ENCODE assay signal across 10 cellular contexts in genomic region chr12:52121848-52122838, GRCh38. TPM values are rescaled to one million over a fixed set of nuclear protein-coding genes. Genes with fewer than 3 reads are reported as not detected.
DNase-seq lines count a peak whose midpoint lies in the region; ATAC-seq, FAIRE-seq and TF ChIP-seq lines count a peak whose summit lies in the region.
"Had no signal": no experiment of that assay in that cellular context is flagged by ENCODE, and none has a peak within 500 bp of the region (broad histone marks: within the 10 kb centered on the region; RNA-seq: fewer than 3 reads in every experiment).

No MANE protein-coding gene starts in this region.

- H3K9ac ChIP-seq in HepG2 (ENCODE audit: insufficient read depth, low read depth, low read length): no peak overlapping the region

- in situ Hi-C loops in HepG2 (cut with HindIII; ENCODE audit: extremely low pct_ligation_motif_present, low pct_unique_long_range_greater_than_20kb): loop anchor here (5.0 kb wide), 1 partner anchor 95 kb away; no protein-coding TSS in a partner anchor

- peaks cover 69% of the 10 kb centered on the region for H3K4me1 ChIP-seq in HepG2 (ENCODE audit: insufficient read depth, low read length)

- POLR2A ChIA-PET in HepG2 (lab: Yijun Ruan, JAX): interaction anchor here (1.4 kb wide), 1 partner anchor 90 kb away, joined by 3 read pairs; no protein-coding TSS in a partner anchor

- TF ChIP-seq CTCF in choroid plexus epithelial cell (conservative IDR thresholded peaks at IDR 0.05; ENCODE audit: low read depth, low read length) (peak; percentile 83), HepG2 (CRISPR knock-in tag; IDR thresholded peaks at IDR 0.05) (peak; percentile 85)

- 0 out of 3 replicates have a peak, but pooled peaks have one; percentile 6 for ATAC-seq in HepG2
- no peak for ATAC-seq in GM19452 (IDR thresholded peaks at IDR 0.05; ENCODE audit: unreplicated experiment)

- no peak overlapping the region for H2AFZ ChIP-seq in HepG2 (ENCODE audit: low read length)

- peak; percentile 71 for DNase-seq in DMS 273 (lab: John Stamatoyannopoulos, UW; ENCODE audit: unreplicated experiment)
- no peak for DNase-seq in DMS 273 treated with DMSO at 0.1 percent for 48 hours (lab: John Stamatoyannopoulos, UW)
- DNase-seq in NCI-H2107 treated with DMSO at 0.1 percent for 48 hours (lab: John Stamatoyannopoulos, UW; ENCODE audit: unreplicated experiment): peak; percentile 60
- peak; percentile 50 to 59 for DNase-seq in activated CD4-positive, alpha-beta T cell treated with anti-CD3 and anti-CD28 coated beads for 24 hours (ENCODE audit: low read depth in 2 of 2)
- DNase-seq in choroid plexus epithelial cell (ENCODE audit: low read depth): peak; percentile 67
- no peak for DNase-seq in HepG2 (ENCODE audit: low spot score)
- DNase-seq in stimulated activated CD4-positive, alpha-beta T cell treated with anti-CD3 and anti-CD28 coated beads, TNF-alpha, amount 100 ng/mL, for 4 hours (ENCODE audit: low read depth in 3 of 3): peak; percentile 42 to 53 (median 45)

- TF ChIP-seq POLR2A in HepG2 (IDR thresholded peaks at IDR 0.05; ENCODE audit: insufficient read depth in 1 of 2, low read depth in 2 of 2, low read length in 2 of 2): no peak

- 10% methylated on average over 16 of the region's 20 CpGs for WGBS in HepG2 (ENCODE audit: low lambda C conversion rate)

- H3K79me2 ChIP-seq in HepG2 (ENCODE audit: insufficient read depth, low read length): no peaks in the 10 kb centered on the region

- H3K4me3 ChIP-seq in choroid plexus epithelial cell (ENCODE audit: low read depth, low read length): no peak overlapping the region
- H3K4me3 ChIP-seq in HepG2 (replicated peaks in 1 of 3; ENCODE audit: insufficient read depth in 1 of 3, low read depth in 2 of 3, low read length in 3 of 3): peak overlapping the region in 1 of 3 experiments; percentile 6; a peak in 1 of 6 replicates

- CTCF ChIA-PET in HepG2 (lab: Yijun Ruan, JAX; ENCODE audit: low intra/inter-chr PET ratio, low total read pairs): interaction anchor here (1.0 to 5.2 kb wide), 2 partner anchors 39 to 96 kb away, joined by 3 to 41 read pairs; no protein-coding TSS in a partner anchor

- H3K36me3 ChIP-seq in HepG2 (replicated peaks in 1 of 2; ENCODE audit: control insufficient read depth in 1 of 2, insufficient read depth in 2 of 2, low read length in 2 of 2): no peaks in the 10 kb centered on the region

- peaks cover 4 to 28% of the 10 kb centered on the region in 2 experiments; a peak in 3 of 5 replicates for H3K27me3 ChIP-seq in HepG2 (ENCODE audit: control insufficient read depth in 1 of 2, insufficient read depth in 2 of 2, low read length in 2 of 2)

- H3K4me2 ChIP-seq in HepG2 (ENCODE audit: low read depth, low read length): peak overlapping the region; percentile 32; the same call in 1 of the 2 replicates

- BruUV-seq in HepG2 (replicated peaks; lab: Mats Ljungman, UMichigan): no TSS peak

- no peaks in the 10 kb centered on the region for H4K20me1 ChIP-seq in HepG2 (ENCODE audit: insufficient read depth, low read length)

- peak; percentile 63 for FAIRE-seq in HepG2 (lab: Jason Lieb, UNC)
- FAIRE-seq: A204.1, frontal cortex had no signal

- no peak overlapping the region for H3K27ac ChIP-seq in HepG2 (ENCODE audit: extremely low read length, insufficient read depth, low read length)

- no peaks in the 10 kb centered on the region for H3K9me3 ChIP-seq in HepG2 (ENCODE audit: low read length)

- no peak for TF ChIP-seq EP300 in HepG2 (IDR thresholded peaks at IDR 0.05; ENCODE audit: low read depth in 2 of 2, low read length in 2 of 2)
- no peak for TF ChIP-seq EP300 in HepG2 (CRISPR knock-in tag; IDR thresholded peaks at IDR 0.05; ENCODE audit: borderline replicate concordance)

- intact Hi-C loops in HepG2 (cut with micrococcal nuclease; ENCODE audit: unreplicated experiment): loop anchor here (1.0 kb wide), 1 partner anchor 97 kb away; no protein-coding TSS in a partner anchor

- TF ChIP-seq RAD21 in HepG2 (CRISPR knock-in tag; IDR thresholded peaks at IDR 0.05): peak; percentile 50

TF ChIP-seq in HepG2, 621 proteins besides CTCF, POLR2A, EP300 and RAD21 (continues in another document):
- TF ChIP-seq IKZF5 (CRISPR knock-in tag; IDR thresholded peaks at IDR 0.05) (0 out of 2 replicates have a peak, but pooled peaks have one; percentile 36), MYNN (CRISPR knock-in tag; IDR thresholded peaks at IDR 0.05; ENCODE audit: low read depth) (no peak), KDM2A (CRISPR knock-in tag; IDR thresholded peaks at IDR 0.05; ENCODE audit: borderline replicate concordance, low read depth) (0 out of 2 replicates have a peak, but pooled peaks have one; percentile 35), IRX3 (CRISPR knock-in tag; IDR thresholded peaks at IDR 0.05; ENCODE audit: borderline replicate concordance, low read depth) (no peak), HOXA3 (CRISPR knock-in tag; IDR thresholded peaks at IDR 0.05) (peak; percentile 28; the same call in 1 of the 2 replicates), IRF2 (CRISPR knock-in tag; IDR thresholded peaks at IDR 0.05) (no peak), HES4 (CRISPR knock-in tag; IDR thresholded peaks at IDR 0.05; ENCODE audit: borderline replicate concordance) (no peak), YY1 (IDR thresholded peaks at IDR 0.05; ENCODE audit: insufficient read depth, insufficient replicate concordance, low read depth, low read length) (peak; percentile 21), TOE1 (CRISPR knock-in tag; IDR thresholded peaks at IDR 0.05) (no peak), GPN1 (CRISPR knock-in tag; IDR thresholded peaks at IDR 0.05; ENCODE audit: borderline replicate concordance) (no peak)

RNA-seq across cellular contexts. Expression of gene SMIM41, which starts 42.6 kb away (rescaled TPM):
- total RNA-seq in HepG2 (2016; rRNA removed; fragmentation: Illumina TruSeq; extraction: Trizol): not detected in 2 replicates
- total RNA-seq in HepG2 (2016; cell fraction: cytosol; rRNA removed; fragmentation: Illumina TruSeq; extraction: Trizol; ENCODE audit: low read depth): not detected in 2 replicates
- total RNA-seq in HepG2 (2016; cell fraction: insoluble cytoplasmic fraction; rRNA removed; fragmentation: Illumina TruSeq; extraction: Trizol): not detected in 2 replicates
- not detected in 2 replicates for total RNA-seq in HepG2 (2016; cell fraction: membrane; rRNA removed; fragmentation: Illumina TruSeq; extraction: Trizol)
- total RNA-seq in HepG2 (2016; cell fraction: nucleus; rRNA removed; fragmentation: Illumina TruSeq; extraction: Trizol): not detected in 2 replicates
- polyA plus RNA-seq in HepG2 (2011; rRNA removed): 0.07 TPM in 1 of 2 replicates, not detected in the other
- not detected in 2 replicates for polyA plus RNA-seq in HepG2 (2011; cell fraction: cytosol; rRNA removed)
- not detected in 2 replicates for polyA plus RNA-seq in HepG2 (2011; cell fraction: nucleus; rRNA removed)
- polyA plus RNA-seq in HepG2 (2012): not detected in 2 replicates
- not detected in 2 replicates for polyA plus RNA-seq in HepG2 (2016; cell fraction: cytosol; fragmentation: Illumina TruSeq; extraction: Trizol; ENCODE audit: low read depth)
- polyA plus RNA-seq in HepG2 (2016; cell fraction: insoluble cytoplasmic fraction; fragmentation: Illumina TruSeq; extraction: Trizol; ENCODE audit: low read depth): not detected in 2 replicates
- not detected in 2 replicates for polyA plus RNA-seq in HepG2 (2016; cell fraction: membrane; fragmentation: Illumina TruSeq; extraction: Trizol; ENCODE audit: low read depth)
- polyA plus RNA-seq in HepG2 (2016; cell fraction: nucleus; fragmentation: Illumina TruSeq; extraction: Trizol; ENCODE audit: insufficient read depth, low read depth): not detected in 2 replicates
- not detected in 2 replicates for polyA minus RNA-seq in HepG2 (2011; rRNA and poly(A)+ RNA removed; ENCODE audit: low replicate concordance)
- not detected in 2 replicates for polyA minus RNA-seq in HepG2 (2011; cell fraction: cytosol; rRNA and poly(A)+ RNA removed)
- polyA minus RNA-seq in HepG2 (2011; cell fraction: nucleus; rRNA and poly(A)+ RNA removed): 0.39 TPM in 1 of 2 replicates, not detected in the other
- total RNA-seq: frontal cortex had no signal

RNA-seq across cellular contexts. Expression of gene ATG101, which starts 52.4 kb away (rescaled TPM):
- 66.7 and 67.7 TPM in 2 replicates for total RNA-seq in HepG2 (2016; rRNA removed; fragmentation: Illumina TruSeq; extraction: Trizol)
- 24.9 and 31.4 TPM in 2 replicates for total RNA-seq in HepG2 (2016; cell fraction: cytosol; rRNA removed; fragmentation: Illumina TruSeq; extraction: Trizol; ENCODE audit: low read depth)
- total RNA-seq in HepG2 (2016; cell fraction: insoluble cytoplasmic fraction; rRNA removed; fragmentation: Illumina TruSeq; extraction: Trizol): 67.1 and 68.7 TPM in 2 replicates
- 38.8 and 52.9 TPM in 2 replicates for total RNA-seq in HepG2 (2016; cell fraction: membrane; rRNA removed; fragmentation: Illumina TruSeq; extraction: Trizol)
- total RNA-seq in HepG2 (2016; cell fraction: nucleus; rRNA removed; fragmentation: Illumina TruSeq; extraction: Trizol): 31.7 and 32.7 TPM in 2 replicates
- 58.2 and 60.2 TPM in 2 replicates for polyA plus RNA-seq in HepG2 (2011; rRNA removed)
- 84.5 and 95.4 TPM in 2 replicates for polyA plus RNA-seq in HepG2 (2011; cell fraction: cytosol; rRNA removed)
- polyA plus RNA-seq in HepG2 (2011; cell fraction: nucleus; rRNA removed): 55.3 and 57.9 TPM in 2 replicates
- 27.2 and 33.1 TPM in 2 replicates for polyA plus RNA-seq in HepG2 (2012)
- polyA plus RNA-seq in HepG2 (2016; cell fraction: cytosol; fragmentation: Illumina TruSeq; extraction: Trizol; ENCODE audit: low read depth): 16.9 and 28.4 TPM in 2 replicates
- 57.3 and 61.7 TPM in 2 replicates for polyA plus RNA-seq in HepG2 (2016; cell fraction: insoluble cytoplasmic fraction; fragmentation: Illumina TruSeq; extraction: Trizol; ENCODE audit: low read depth)
- polyA plus RNA-seq in HepG2 (2016; cell fraction: membrane; fragmentation: Illumina TruSeq; extraction: Trizol; ENCODE audit: low read depth): 24.0 and 35.4 TPM in 2 replicates
- polyA plus RNA-seq in HepG2 (2016; cell fraction: nucleus; fragmentation: Illumina TruSeq; extraction: Trizol; ENCODE audit: insufficient read depth, low read depth): 51.5 and 54.0 TPM in 2 replicates
- polyA minus RNA-seq in HepG2 (2011; rRNA and poly(A)+ RNA removed; ENCODE audit: low replicate concordance): 106 and 147 TPM in 2 replicates
- polyA minus RNA-seq in HepG2 (2011; cell fraction: cytosol; rRNA and poly(A)+ RNA removed): 15.6 and 16.2 TPM in 2 replicates
- polyA minus RNA-seq in HepG2 (2011; cell fraction: nucleus; rRNA and poly(A)+ RNA removed): 12.8 and 16.7 TPM in 2 replicates

Comparison
In these comparisons a context has a peak if more than half of its experiments do, and no peak if none do; other contexts are left out.
1. DNase-seq: peak in DMS 273 (single experiment), NCI-H2107 treated with DMSO at 0.1 percent for 48 hours (single experiment), activated CD4-positive, alpha-beta T cell treated with anti-CD3 and anti-CD28 coated beads for 24 hours (2 of 2), choroid plexus epithelial cell (single experiment) and stimulated activated CD4-positive, alpha-beta T cell treated with anti-CD3 and anti-CD28 coated beads, TNF-alpha, amount 100 ng/mL, for 4 hours (3 of 3); none in DMS 273 treated with DMSO at 0.1 percent for 48 hours (single experiment) and HepG2 (single experiment).